ENCODE assay signal across 3 cellular contexts in genomic region chr5:135245521-135246499, GRCh38.
TF ChIP-seq lines count a peak whose summit lies in the region.

No MANE protein-coding gene starts in this region.

TF ChIP-seq in A549, 52 proteins besides CTCF, POLR2A, EP300 and RAD21:
- TF ChIP-seq, protein P1, sequence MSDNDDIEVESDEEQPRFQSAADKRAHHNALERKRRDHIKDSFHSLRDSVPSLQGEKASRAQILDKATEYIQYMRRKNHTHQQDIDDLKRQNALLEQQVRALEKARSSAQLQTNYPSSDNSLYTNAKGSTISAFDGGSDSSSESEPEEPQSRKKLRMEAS (IDR thresholded peaks at IDR 0.05), result peak; percentile 48; the same call in 1 of the 2 replicates
- TF ChIP-seq, protein P2, sequence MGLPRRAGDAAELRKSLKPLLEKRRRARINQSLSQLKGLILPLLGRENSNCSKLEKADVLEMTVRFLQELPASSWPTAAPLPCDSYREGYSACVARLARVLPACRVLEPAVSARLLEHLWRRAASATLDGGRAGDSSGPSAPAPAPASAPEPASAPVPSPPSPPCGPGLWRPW (IDR thresholded peaks at IDR 0.05), result 0 out of 2 replicates have a peak, but pooled peaks have one; percentile 60
- TF ChIP-seq HOXB5 (CRISPR knock-in tag; IDR thresholded peaks at IDR 0.05) (no peak), TP53 (CRISPR knock-in tag; IDR thresholded peaks at IDR 0.05) (no peak), FOSB (CRISPR knock-in tag; IDR thresholded peaks at IDR 0.05) (no peak), HOXA7 (CRISPR knock-in tag; IDR thresholded peaks at IDR 0.05) (no peak), JUN (IDR thresholded peaks at IDR 0.05) (peak; percentile 71 to 86; a peak in 4 of 5 replicates), HDAC2 (IDR thresholded peaks at IDR 0.05) (no peak), JUNB (IDR thresholded peaks at IDR 0.05) (peak; percentile 86), CEBPB (IDR thresholded peaks at IDR 0.05) (peak; percentile 97 to 99), GATA3 (IDR thresholded peaks at IDR 0.05; ENCODE audit: borderline replicate concordance) (0 out of 2 replicates have a peak, but pooled peaks have one; percentile 43), RCOR1 (IDR thresholded peaks at IDR 0.05; ENCODE audit: low read depth, low read length) (no peak), SMC3 (IDR thresholded peaks at IDR 0.05) (peak; percentile 15; the same call in 1 of the 3 replicates), FOSL2 (IDR thresholded peaks at IDR 0.05) (no peak; the same call in none of the 2 replicates), FOSL2 (CRISPR knock-in tag; IDR thresholded peaks at IDR 0.05) (0 out of 2 replicates have a peak, but pooled peaks have one; percentile 19)
- TF ChIP-seq, protein P3, sequence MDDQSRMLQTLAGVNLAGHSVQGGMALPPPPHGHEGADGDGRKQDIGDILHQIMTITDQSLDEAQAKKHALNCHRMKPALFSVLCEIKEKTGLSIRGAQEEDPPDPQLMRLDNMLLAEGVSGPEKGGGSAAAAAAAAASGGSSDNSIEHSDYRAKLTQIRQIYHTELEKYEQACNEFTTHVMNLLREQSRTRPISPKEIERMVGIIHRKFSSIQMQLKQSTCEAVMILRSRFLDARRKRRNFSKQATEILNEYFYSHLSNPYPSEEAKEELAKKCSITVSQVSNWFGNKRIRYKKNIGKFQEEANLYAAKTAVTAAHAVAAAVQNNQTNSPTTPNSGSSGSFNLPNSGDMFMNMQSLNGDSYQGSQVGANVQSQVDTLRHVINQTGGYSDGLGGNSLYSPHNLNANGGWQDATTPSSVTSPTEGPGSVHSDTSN (IDR thresholded peaks at IDR 0.05), result no peak

TF ChIP-seq in IMR-90, 13 proteins besides CTCF, POLR2A, EP300 and RAD21 (continued from another document):
- peak; percentile 89 for TF ChIP-seq CEBPB (IDR thresholded peaks at IDR 0.05; ENCODE audit: low read depth, low read length)
- TF ChIP-seq MXI1 (IDR thresholded peaks at IDR 0.05; ENCODE audit: borderline replicate concordance, low read depth, low read length), result no peak
- TF ChIP-seq BHLHE40 (IDR thresholded peaks at IDR 0.05; ENCODE audit: low read depth, low read length), result no peak
- no peak for TF ChIP-seq NFE2L2 (IDR thresholded peaks at IDR 0.05; ENCODE audit: low read depth, low read length)

TF ChIP-seq in HepG2, 621 proteins besides CTCF, POLR2A, EP300 and RAD21 (continued from another document):
- peak; percentile 93 for TF ChIP-seq CEBPB (IDR thresholded peaks at IDR 0.05; ENCODE audit: borderline replicate concordance, low read depth, low read length)
- TF ChIP-seq HNRNPL (IDR thresholded peaks at IDR 0.05; ENCODE audit: low read depth, low read length), result 0 out of 2 replicates have a peak, but pooled peaks have one; percentile 45
- 0 out of 2 replicates have a peak, but pooled peaks have one; percentile 27 for TF ChIP-seq NR2F6 (IDR thresholded peaks at IDR 0.05)
- TF ChIP-seq NR2F6 (CRISPR knock-in tag; IDR thresholded peaks at IDR 0.05), result peak; percentile 54
- TF ChIP-seq HIC2 (CRISPR knock-in tag; IDR thresholded peaks at IDR 0.05; ENCODE audit: low read depth), result peak; percentile 70; the same call in 1 of the 2 replicates
- TF ChIP-seq NBN (conservative IDR thresholded peaks at IDR 0.05), result no peak
- TF ChIP-seq KAT7 (CRISPR knock-in tag; IDR thresholded peaks at IDR 0.05; ENCODE audit: borderline replicate concordance), result no peak
- no peak for TF ChIP-seq GTF2F1 (IDR thresholded peaks at IDR 0.05; ENCODE audit: low read length)
- 0 out of 2 replicates have a peak, but pooled peaks have one; percentile 18 for TF ChIP-seq NR2F2 (IDR thresholded peaks at IDR 0.05; ENCODE audit: borderline replicate concordance, low read depth)
- TF ChIP-seq NR2F1 (CRISPR knock-in tag; IDR thresholded peaks at IDR 0.05), result peak; percentile 17 to 36; a peak in 1 of 4 replicates
- TF ChIP-seq CEBPG (CRISPR knock-in tag; IDR thresholded peaks at IDR 0.05), result peak; percentile 50
- no peak for TF ChIP-seq RARG (CRISPR knock-in tag; IDR thresholded peaks at IDR 0.05; ENCODE audit: low read depth)
